Comparison of ENCODE assay signal across 12 cellular contexts in the genomic region with DNA sequence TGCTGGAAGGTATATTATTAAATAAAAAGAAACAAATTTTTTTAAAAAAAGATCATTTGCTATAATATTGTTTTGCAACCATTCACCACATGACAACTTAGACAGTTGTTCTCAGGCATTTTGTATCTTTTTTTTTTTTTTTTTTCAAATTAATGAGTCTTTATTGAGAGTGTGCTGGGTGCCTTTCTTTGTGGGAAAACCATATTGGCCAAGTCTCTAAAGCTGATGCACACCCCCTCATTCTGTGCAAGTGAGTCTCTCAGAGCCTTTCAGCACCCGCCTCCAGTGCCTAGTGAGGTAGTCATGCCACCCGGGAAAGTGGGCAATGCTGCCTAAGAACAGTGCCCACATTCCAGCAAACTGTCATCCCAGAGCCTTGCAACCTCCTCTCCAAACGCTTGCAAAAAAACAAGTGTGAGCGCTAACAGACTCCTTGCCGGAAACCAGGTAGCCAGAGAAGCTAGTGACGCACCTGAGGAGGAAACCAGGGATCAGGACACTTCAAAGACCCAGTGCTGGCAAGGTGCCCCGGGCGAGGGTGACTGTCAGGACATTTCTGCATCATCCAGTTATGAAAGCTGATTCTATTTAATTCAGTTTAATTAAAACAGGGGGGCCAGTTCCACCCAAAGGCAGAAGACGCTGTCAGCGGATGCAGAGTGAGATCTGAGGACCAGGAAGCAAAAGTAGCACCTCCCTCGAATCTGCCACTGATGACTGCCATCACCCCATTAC. TPM values are rescaled to one million over a fixed set of nuclear protein-coding genes. Genes with fewer than 3 reads are reported as not detected.
DNase-seq lines count a peak whose midpoint lies in the region; ATAC-seq and TF ChIP-seq lines count a peak whose summit lies in the region.
"Had no signal": no experiment of that assay in that cellular context is flagged by ENCODE, and none has a peak within 500 bp of the region (broad histone marks: within the 10 kb centered on the region; RNA-seq: fewer than 3 reads in every experiment).

No MANE protein-coding gene starts in this region.

- H3K9me3 ChIP-seq in lung (ENCODE audit: control insufficient read depth in 2 of 2, insufficient read depth in 1 of 2, low read length in 1 of 2) (peaks cover 0 to 2% of the 10 kb centered on the region in 2 donors), osteoblast (ENCODE audit: low read depth, low read length) (no peaks in the 10 kb centered on the region), body of pancreas (no peaks in the 10 kb centered on the region)
- H3K9me3 ChIP-seq: psoas muscle had no signal

- H3K4me1 ChIP-seq in lung (ENCODE audit: control insufficient read depth in 2 of 2, insufficient read depth in 2 of 2, low read length in 2 of 2) (peaks cover 0 to 2% of the 10 kb centered on the region in 2 donors), osteoblast (ENCODE audit: insufficient read depth, low read length) (peaks cover 4% of the 10 kb centered on the region), body of pancreas (no peaks in the 10 kb centered on the region)
- H3K4me1 ChIP-seq: psoas muscle had no signal

- DNase-seq in stimulated activated CD4-positive, alpha-beta T cell treated with anti-CD3 and anti-CD28 coated beads, Interleukin-12 subunit alpha, Interleukin-12 subunit beta, amount 100 ng/mL, for 4 hours = peak; percentile 48
- no peak for DNase-seq in stimulated activated CD4-positive, alpha-beta T cell treated with anti-CD3 and anti-CD28 coated beads, Interleukin-2, amount 100 ng/mL, for 48 hours
- DNase-seq in activated gamma-delta T cell treated with Interleukin-2 at 50 U/mL for 16 hours = peak; percentile 56
- peak; percentile 36 for DNase-seq in lung (ENCODE audit: low spot score)
- DNase-seq in osteoblast (ENCODE audit: insufficient read length, low spot score, missing footprints) = no peak
- no peak for DNase-seq in body of pancreas
- DNase-seq in D341Med (ENCODE audit: low spot score) = no peak
- DNase-seq: NK-92 treated with Interleukin-12 subunit alpha and Interleukin-12 subunit beta, amount 100 ng/mL, for 24 hours; psoas muscle had no signal

- no peak overlapping the region for H3K4me2 ChIP-seq in osteoblast (ENCODE audit: insufficient read depth, low read length)

- no peaks in the 10 kb centered on the region for H4K20me1 ChIP-seq in osteoblast (ENCODE audit: insufficient read depth, low read length)

- no peak overlapping the region for H2AFZ ChIP-seq in osteoblast (ENCODE audit: low read length)

- whole genome bisulfite sequencing in lung, 2 donors = 72 to 85% methylated on average over 11 of the region's 11 CpGs
- 50 to 65% methylated on average over 10 to 11 of the region's 11 CpGs for WGBS in body of pancreas, 2 donors

- H3K36me3 ChIP-seq in lung (ENCODE audit: control insufficient read depth in 2 of 2, insufficient read depth in 2 of 2, low read length in 2 of 2) (no peaks in the 10 kb centered on the region), osteoblast (ENCODE audit: insufficient read depth, low read length) (no peaks in the 10 kb centered on the region), body of pancreas (replicated peaks in 1 of 2; ENCODE audit: insufficient read depth in 1 of 2, low read depth in 2 of 2) (no peaks in the 10 kb centered on the region)

- H3K79me2 ChIP-seq in osteoblast (ENCODE audit: insufficient read depth, low read length) = no peaks in the 10 kb centered on the region

- TF ChIP-seq CTCF in lung (IDR thresholded peaks at IDR 0.05; ENCODE audit: control extremely low read depth, extremely low read depth) (no peak), osteoblast (IDR thresholded peaks at IDR 0.05; ENCODE audit: extremely low read depth, low read depth, low read length) (no peak), body of pancreas (IDR thresholded peaks at IDR 0.05) (no peak)

- intact Hi-C loops in body of pancreas (cut with DNase I) = no loop called here

- H3K4me3 ChIP-seq in lung = no peak overlapping the region
- H3K4me3 ChIP-seq in osteoblast (ENCODE audit: insufficient read depth, low read length) = no peak overlapping the region
- H3K4me3 ChIP-seq in body of pancreas = no peak overlapping the region
- H3K4me3 ChIP-seq: psoas muscle had no signal

- TF ChIP-seq POLR2A in body of pancreas (IDR thresholded peaks at IDR 0.05) = no peak

- H3K27ac ChIP-seq in lung (ENCODE audit: low read depth in 1 of 2, low read length in 1 of 2) = no peak overlapping the region
- peak overlapping the region; percentile 75 for H3K27ac ChIP-seq in temporal lobe (ENCODE audit: low read depth, low read length)
- no peak overlapping the region for H3K27ac ChIP-seq in osteoblast (ENCODE audit: low read depth, low read length)
- no peak overlapping the region for H3K27ac ChIP-seq in body of pancreas
- H3K27ac ChIP-seq: psoas muscle had no signal

- H3K27me3 ChIP-seq in lung (ENCODE audit: control insufficient read depth, insufficient read depth) = no peaks in the 10 kb centered on the region
- peaks cover 10% of the 10 kb centered on the region for H3K27me3 ChIP-seq in osteoblast (ENCODE audit: insufficient read depth, low read length)
- no peaks in the 10 kb centered on the region for H3K27me3 ChIP-seq in body of pancreas

- ATAC-seq in lung (ENCODE audit: insufficient read depth, low FRiP score) = no peak
- ATAC-seq in body of pancreas = no peak
- ATAC-seq: psoas muscle had no signal

RNA-seq across cellular contexts. Expression of a gene that starts 34.9 kb away (rescaled TPM):
- total RNA-seq in lung (100 to 1,000 TPM in 1 of 2 donors, 10 to 100 TPM in 1; 76.4 to 137 TPM), temporal lobe (70.6 TPM), osteoblast (101 and 107 TPM in 2 replicates), body of pancreas (10 to 100 TPM; 48.0 to 50.8 TPM)
- 10 to 100 TPM; 55.2 to 58.1 TPM for polyA plus RNA-seq in lung

RNA-seq across cellular contexts. Expression of a gene that starts 47.4 kb away (rescaled TPM):
- 1 to 10 TPM; 1.8 to 4.0 TPM for total RNA-seq in lung
- 1 to 10 TPM; 2.1 to 5.9 TPM for polyA plus RNA-seq in lung
- total RNA-seq in temporal lobe = 0.25 TPM
- not detected in 2 replicates for total RNA-seq in osteoblast
- total RNA-seq in body of pancreas = under 1 TPM in 1 of 2 donors, not detected in 1; 0.26 TPM

RNA-seq across cellular contexts. Expression of a gene that starts 52.3 kb away (rescaled TPM):
- total RNA-seq in lung = under 1 TPM in 1 of 2 donors, not detected in 1; 0.18 TPM
- under 1 TPM; 0.10 to 0.26 TPM for polyA plus RNA-seq in lung
- total RNA-seq in temporal lobe = 4.7 TPM
- under 0.01 TPM in 2 replicates for total RNA-seq in osteoblast
- total RNA-seq in body of pancreas = 1 to 10 TPM in 1 of 2 donors, under 1 TPM in 1; 0.66 to 1.6 TPM
- polyA plus RNA-seq: AG04450, immature natural killer cell had no signal

Comparison
In these comparisons a context has a peak if more than half of its experiments do, and no peak if none do; other contexts are left out.
1. DNase-seq: peak in stimulated activated CD4-positive, alpha-beta T cell treated with anti-CD3 and anti-CD28 coated beads, Interleukin-12 subunit alpha, Interleukin-12 subunit beta, amount 100 ng/mL, for 4 hours (single experiment), activated gamma-delta T cell treated with Interleukin-2 at 50 U/mL for 16 hours (single experiment) and lung (single experiment); none in stimulated activated CD4-positive, alpha-beta T cell treated with anti-CD3 and anti-CD28 coated beads, Interleukin-2, amount 100 ng/mL, for 48 hours (0 of 2), osteoblast (single experiment), body of pancreas (0 of 4) and D341Med (single experiment).